15 cellular contexts compared by ENCODE assay signal in genomic region chr12:20374775-20375174, GRCh38. TPM values are rescaled to one million over a fixed set of nuclear protein-coding genes. Genes with fewer than 3 reads are reported as not detected.
"Had no signal": no experiment of that assay in that cellular context is flagged by ENCODE, and none has a peak within 500 bp of the region (broad histone marks: within the 10 kb centered on the region; RNA-seq: fewer than 3 reads in every experiment).

No MANE protein-coding gene starts in this region.

- DNase-seq: activated B cell treated with CpG ODN at 0.5 μM for 24 hours; activated CD4-positive, alpha-beta T cell treated with anti-CD3 and anti-CD28 coated beads, Interleukin-2, amount 10 ng/mL, durations not matched to agents 7 days and 5 days; activated naive CD4-positive, alpha-beta T cell treated with anti-CD3 and anti-CD28 coated beads, Interleukin-2, amount 50 U/mL, for 16 hours; activated T-cell treated with anti-CD3 and anti-CD28 coated beads for 4 hours; hypothalamus; kidney glomerular epithelial cell; nucleus accumbens; psoas muscle; stomach had no signal

- H3K36me3 ChIP-seq: stomach had no signal

- H3K4me1 ChIP-seq: psoas muscle had no signal

- FAIRE-seq: frontal cortex, TTC549, urothelium cell line had no signal

- H3K9me3 ChIP-seq: psoas muscle, stomach had no signal

- H3K27ac ChIP-seq: psoas muscle, SK-N-MC had no signal

- ATAC-seq: natural killer cell treated with Interleukin-12 subunit alpha and Interleukin-12 subunit beta and Interleukin-15 and Interleukin-18, amount 100 ng/mL, for 72 hours; psoas muscle had no signal

- H3K4me3 ChIP-seq: psoas muscle, SK-N-MC, stomach had no signal

RNA-seq across cellular contexts. Expression of gene PDE3A, which starts 6.4 kb away (rescaled TPM):
- total RNA-seq: activated B cell treated with CpG ODN at 0.5 μM for 24 hours; activated CD4-positive, alpha-beta T cell treated with anti-CD3 and anti-CD28 coated beads, Interleukin-2, amount 10 ng/mL, durations not matched to agents 7 days and 5 days; activated CD8-positive, alpha-beta memory T cell treated with anti-CD3 and anti-CD28 coated beads for 36 hours; natural killer cell treated with Interleukin-12 subunit alpha and Interleukin-12 subunit beta and Interleukin-15 and Interleukin-18, amount 100 ng/mL, for 72 hours had no signal
